Comparison of ENCODE assay signal across 8 cellular contexts in genomic region chr2:240021488-240022104, GRCh38. TPM values are rescaled to one million over a fixed set of nuclear protein-coding genes. Genes with fewer than 3 reads are reported as not detected.
DNase-seq lines count a peak whose midpoint lies in the region; ATAC-seq and TF ChIP-seq lines count a peak whose summit lies in the region.

No MANE protein-coding gene starts in this region.

- CTCF ChIA-PET in activated B cell treated with CpG ODN at 0.5 μM for 24 hours (lab: Charles Lee): no interaction called here

- no peaks in the 10 kb centered on the region for H3K9me3 Mint-ChIP-seq in activated B cell treated with CpG ODN at 0.5 μM for 24 hours

- WGBS in lung, 2 donors: 67 to 69% methylated on average over 9 of the region's 9 CpGs

- peaks cover 49% of the 10 kb centered on the region for H3K36me3 Mint-ChIP-seq in activated B cell treated with CpG ODN at 0.5 μM for 24 hours (ENCODE audit: low read depth)

- peaks cover 7 to 37% of the 10 kb centered on the region in 2 donors for H3K36me3 ChIP-seq in lung (ENCODE audit: control insufficient read depth in 2 of 2, insufficient read depth in 2 of 2, low read length in 2 of 2)

- H3K27me3 Mint-ChIP-seq in activated B cell treated with CpG ODN at 0.5 μM for 24 hours: no peaks in the 10 kb centered on the region

- no peaks in the 10 kb centered on the region for H3K9me3 ChIP-seq in lung (ENCODE audit: control insufficient read depth in 2 of 2, insufficient read depth in 1 of 2, low read length in 1 of 2)

- DNase-seq in NCI-H82 (lab: John Stamatoyannopoulos, UW) (peak; percentile 84), NCI-H82 treated with DMSO at 0.1 percent for 48 hours (lab: John Stamatoyannopoulos, UW; ENCODE audit: unreplicated experiment) (no peak), NCI-H2029 treated with DMSO at 0.1 percent for 48 hours (lab: John Stamatoyannopoulos, UW) (peak; percentile 32), activated B cell treated with CpG ODN at 0.5 μM for 24 hours (peak; percentile 50), choroid plexus epithelial cell (ENCODE audit: low read depth) (peak; percentile 77), lung (ENCODE audit: low spot score) (peak; percentile 60)
- DNase-seq in stimulated activated CD8-positive, alpha-beta memory T cell treated with anti-CD3 and anti-CD28 coated beads, Interleukin-15, amount 100 ng/mL, for 4 hours (ENCODE audit: low read depth in 2 of 2): peak; percentile 19 to 30

- H3K4me3 ChIP-seq in choroid plexus epithelial cell (ENCODE audit: low read depth, low read length) (no peak overlapping the region), lung (no peak overlapping the region)

- peaks cover 0 to 2% of the 10 kb centered on the region in 2 donors for H3K4me1 ChIP-seq in lung (ENCODE audit: control insufficient read depth in 2 of 2, insufficient read depth in 2 of 2, low read length in 2 of 2)

- POLR2A ChIA-PET in activated B cell treated with CpG ODN at 0.5 μM for 24 hours (lab: Charles Lee): no interaction called here

- TF ChIP-seq CTCF in activated B cell treated with CpG ODN at 0.5 μM for 24 hours (IDR thresholded peaks at IDR 0.05): no peak
- TF ChIP-seq CTCF in choroid plexus epithelial cell (conservative IDR thresholded peaks at IDR 0.05; ENCODE audit: low read depth, low read length): peak; percentile 98
- TF ChIP-seq CTCF in lung (IDR thresholded peaks at IDR 0.05; ENCODE audit: control extremely low read depth, extremely low read depth): peak; percentile 6

- intact Hi-C loops in activated B cell treated with CpG ODN at 0.5 μM for 24 hours (cut with micrococcal nuclease): loop anchor here (10.0 kb wide), 1 partner anchor 1863 kb away; no protein-coding TSS in a partner anchor

- ATAC-seq in activated B cell treated with CpG ODN at 0.5 μM for 24 hours (ENCODE audit: low read depth): peak; percentile 23
- ATAC-seq in lung (ENCODE audit: insufficient read depth, low FRiP score): no peak
- ATAC-seq in HG02870 (IDR thresholded peaks at IDR 0.05; ENCODE audit: unreplicated experiment): no peak

- no peak overlapping the region for H3K27ac ChIP-seq in lung (ENCODE audit: low read depth in 1 of 2, low read length in 1 of 2)

- no peak overlapping the region for H3K27ac Mint-ChIP-seq in activated B cell treated with CpG ODN at 0.5 μM for 24 hours

- H3K27me3 ChIP-seq in lung (ENCODE audit: control insufficient read depth, insufficient read depth): no peaks in the 10 kb centered on the region

- peaks cover 16% of the 10 kb centered on the region for H3K4me1 Mint-ChIP-seq in activated B cell treated with CpG ODN at 0.5 μM for 24 hours

- H3K4me3 Mint-ChIP-seq in activated B cell treated with CpG ODN at 0.5 μM for 24 hours: no peak overlapping the region

RNA-seq across cellular contexts. Expression of gene NDUFA10, which starts 3.5 kb away (rescaled TPM):
- 106 and 110 TPM in 2 replicates for total RNA-seq in activated B cell treated with CpG ODN at 0.5 μM for 24 hours
- total RNA-seq in lung: 100 to 1,000 TPM in 1 of 2 donors, 10 to 100 TPM in 1; 76.6 to 101 TPM
- polyA plus RNA-seq in lung: 10 to 100 TPM; 56.9 to 66.1 TPM

RNA-seq across cellular contexts. Expression of gene OR6B2, which starts 8.6 kb away (rescaled TPM):
- not detected in 2 replicates for total RNA-seq in activated B cell treated with CpG ODN at 0.5 μM for 24 hours
- total RNA-seq in lung: not detected
- polyA plus RNA-seq in lung: not detected

RNA-seq across cellular contexts. Expression of gene OR6B3, which starts 31.7 kb away (rescaled TPM):
- total RNA-seq in activated B cell treated with CpG ODN at 0.5 μM for 24 hours (not detected in 2 replicates), lung (not detected)
- polyA plus RNA-seq in lung: not detected
